ENCODE assay signal across 1 cellular context in the genomic region with DNA sequence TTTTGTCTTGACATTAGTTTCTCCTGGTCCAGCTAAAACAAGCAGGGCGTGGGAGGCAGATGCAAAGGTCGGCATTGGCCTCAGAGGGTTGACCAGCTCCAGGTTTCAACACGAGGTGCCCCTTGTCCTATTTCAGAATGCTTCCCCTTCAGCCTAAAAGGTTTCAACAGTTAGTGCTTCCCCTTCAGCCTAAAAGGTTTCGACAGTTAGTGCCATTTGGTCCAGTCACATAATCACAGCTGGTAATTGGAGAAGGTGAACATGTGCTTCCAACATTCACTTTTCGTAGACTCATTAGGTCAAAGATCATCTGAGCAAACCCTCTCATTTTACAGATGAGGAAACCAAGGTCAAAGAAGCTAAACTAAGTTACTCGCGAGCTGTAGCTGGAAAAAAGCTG.
TF ChIP-seq lines count a peak whose summit lies in the region.

No MANE protein-coding gene starts in this region.

TF ChIP-seq in HepG2, 621 proteins besides CTCF, POLR2A, EP300 and RAD21 (continued from another document and continues in another):
- TF ChIP-seq, protein P1, sequence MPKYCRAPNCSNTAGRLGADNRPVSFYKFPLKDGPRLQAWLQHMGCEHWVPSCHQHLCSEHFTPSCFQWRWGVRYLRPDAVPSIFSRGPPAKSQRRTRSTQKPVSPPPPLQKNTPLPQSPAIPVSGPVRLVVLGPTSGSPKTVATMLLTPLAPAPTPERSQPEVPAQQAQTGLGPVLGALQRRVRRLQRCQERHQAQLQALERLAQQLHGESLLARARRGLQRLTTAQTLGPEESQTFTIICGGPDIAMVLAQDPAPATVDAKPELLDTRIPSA (CRISPR knock-in tag; IDR thresholded peaks at IDR 0.05; ENCODE audit: borderline replicate concordance): no peak
- TF ChIP-seq CREB1 (IDR thresholded peaks at IDR 0.05) (no peak), CREB1 (CRISPR knock-in tag; IDR thresholded peaks at IDR 0.05) (no peak), HDAC2 (CRISPR knock-in tag; IDR thresholded peaks at IDR 0.05) (peak; percentile 14; the same call in 1 of the 2 replicates), SIX4 (CRISPR knock-in tag; IDR thresholded peaks at IDR 0.05) (peak; percentile 80), ZSCAN29 (CRISPR knock-in tag; conservative IDR thresholded peaks at IDR 0.05) (no peak), JUN (CRISPR knock-in tag; IDR thresholded peaks at IDR 0.05) (no peak), ZNF329 (CRISPR knock-in tag; IDR thresholded peaks at IDR 0.05; ENCODE audit: low read depth) (no peak), ZNF543 (CRISPR knock-in tag; IDR thresholded peaks at IDR 0.05) (no peak), RCOR2 (CRISPR knock-in tag; IDR thresholded peaks at IDR 0.05) (peak; percentile 49; the same call in 1 of the 2 replicates), ZNF7 (CRISPR knock-in tag; IDR thresholded peaks at IDR 0.05) (no peak), ADNP (CRISPR knock-in tag; IDR thresholded peaks at IDR 0.05) (no peak), ZSCAN20 (CRISPR knock-in tag; IDR thresholded peaks at IDR 0.05; ENCODE audit: borderline replicate concordance) (no peak), ZMYM3 (CRISPR knock-in tag; IDR thresholded peaks at IDR 0.05) (peak; percentile 38; the same call in 1 of the 2 replicates), NR2F6 (IDR thresholded peaks at IDR 0.05) (no peak), NR2F6 (CRISPR knock-in tag; IDR thresholded peaks at IDR 0.05) (peak; percentile 33; the same call in 1 of the 2 replicates), HNF4A (CRISPR knock-in tag; IDR thresholded peaks at IDR 0.05) (peak; percentile 77), RFXANK (CRISPR knock-in tag; IDR thresholded peaks at IDR 0.05) (no peak), FIP1L1 (IDR thresholded peaks at IDR 0.05; ENCODE audit: borderline replicate concordance, insufficient read depth, low read depth, low read length) (no peak), NFKB2 (CRISPR knock-in tag; IDR thresholded peaks at IDR 0.05; ENCODE audit: borderline replicate concordance) (no peak), RARA (CRISPR knock-in tag; IDR thresholded peaks at IDR 0.05) (0 out of 2 replicates have a peak, but pooled peaks have one; percentile 20), ZNF335 (CRISPR knock-in tag; IDR thresholded peaks at IDR 0.05) (no peak), ZMYM4 (CRISPR knock-in tag; IDR thresholded peaks at IDR 0.05) (peak; percentile 56), ZNF737 (CRISPR knock-in tag; IDR thresholded peaks at IDR 0.05; ENCODE audit: borderline replicate concordance) (no peak), RFX3 (CRISPR knock-in tag; IDR thresholded peaks at IDR 0.05) (no peak), PCBP2 (optimal IDR thresholded peaks at IDR 0.05; ENCODE audit: low read depth, low read length, poor library complexity, severe bottlenecking) (no peak), SATB2 (CRISPR knock-in tag; IDR thresholded peaks at IDR 0.05) (no peak), ZNF83 (CRISPR knock-in tag; IDR thresholded peaks at IDR 0.05; ENCODE audit: borderline replicate concordance) (no peak), ZNF354B (CRISPR knock-in tag; IDR thresholded peaks at IDR 0.05) (no peak), MEIS1 (CRISPR knock-in tag; IDR thresholded peaks at IDR 0.05; ENCODE audit: borderline replicate concordance) (no peak), CEBPB (IDR thresholded peaks at IDR 0.05; ENCODE audit: borderline replicate concordance, low read depth, low read length) (peak; percentile 19; the same call in 1 of the 2 replicates), SAP130 (CRISPR knock-in tag; IDR thresholded peaks at IDR 0.05; ENCODE audit: low read depth) (0 out of 2 replicates have a peak, but pooled peaks have one; percentile 12)
- TF ChIP-seq, protein P2, sequence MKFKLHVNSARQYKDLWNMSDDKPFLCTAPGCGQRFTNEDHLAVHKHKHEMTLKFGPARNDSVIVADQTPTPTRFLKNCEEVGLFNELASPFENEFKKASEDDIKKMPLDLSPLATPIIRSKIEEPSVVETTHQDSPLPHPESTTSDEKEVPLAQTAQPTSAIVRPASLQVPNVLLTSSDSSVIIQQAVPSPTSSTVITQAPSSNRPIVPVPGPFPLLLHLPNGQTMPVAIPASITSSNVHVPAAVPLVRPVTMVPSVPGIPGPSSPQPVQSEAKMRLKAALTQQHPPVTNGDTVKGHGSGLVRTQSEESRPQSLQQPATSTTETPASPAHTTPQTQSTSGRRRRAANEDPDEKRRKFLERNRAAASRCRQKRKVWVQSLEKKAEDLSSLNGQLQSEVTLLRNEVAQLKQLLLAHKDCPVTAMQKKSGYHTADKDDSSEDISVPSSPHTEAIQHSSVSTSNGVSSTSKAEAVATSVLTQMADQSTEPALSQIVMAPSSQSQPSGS (CRISPR knock-in tag; IDR thresholded peaks at IDR 0.05): no peak
- TF ChIP-seq, protein P3, sequence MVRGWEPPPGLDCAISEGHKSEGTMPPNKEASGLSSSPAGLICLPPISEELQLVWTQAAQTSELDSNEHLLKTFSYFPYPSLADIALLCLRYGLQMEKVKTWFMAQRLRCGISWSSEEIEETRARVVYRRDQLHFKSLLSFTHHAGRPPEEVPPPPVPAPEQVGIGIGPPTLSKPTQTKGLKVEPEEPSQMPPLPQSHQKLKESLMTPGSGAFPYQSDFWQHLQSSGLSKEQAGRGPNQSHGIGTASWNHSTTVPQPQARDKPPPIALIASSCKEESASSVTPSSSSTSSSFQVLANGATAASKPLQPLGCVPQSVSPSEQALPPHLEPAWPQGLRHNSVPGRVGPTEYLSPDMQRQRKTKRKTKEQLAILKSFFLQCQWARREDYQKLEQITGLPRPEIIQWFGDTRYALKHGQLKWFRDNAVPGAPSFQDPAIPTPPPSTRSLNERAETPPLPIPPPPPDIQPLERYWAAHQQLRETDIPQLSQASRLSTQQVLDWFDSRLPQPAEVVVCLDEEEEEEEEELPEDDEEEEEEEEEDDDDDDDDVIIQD (CRISPR knock-in tag; IDR thresholded peaks at IDR 0.05; ENCODE audit: low read depth): peak; percentile 51; the same call in 1 of the 2 replicates
- TF ChIP-seq, protein P4, sequence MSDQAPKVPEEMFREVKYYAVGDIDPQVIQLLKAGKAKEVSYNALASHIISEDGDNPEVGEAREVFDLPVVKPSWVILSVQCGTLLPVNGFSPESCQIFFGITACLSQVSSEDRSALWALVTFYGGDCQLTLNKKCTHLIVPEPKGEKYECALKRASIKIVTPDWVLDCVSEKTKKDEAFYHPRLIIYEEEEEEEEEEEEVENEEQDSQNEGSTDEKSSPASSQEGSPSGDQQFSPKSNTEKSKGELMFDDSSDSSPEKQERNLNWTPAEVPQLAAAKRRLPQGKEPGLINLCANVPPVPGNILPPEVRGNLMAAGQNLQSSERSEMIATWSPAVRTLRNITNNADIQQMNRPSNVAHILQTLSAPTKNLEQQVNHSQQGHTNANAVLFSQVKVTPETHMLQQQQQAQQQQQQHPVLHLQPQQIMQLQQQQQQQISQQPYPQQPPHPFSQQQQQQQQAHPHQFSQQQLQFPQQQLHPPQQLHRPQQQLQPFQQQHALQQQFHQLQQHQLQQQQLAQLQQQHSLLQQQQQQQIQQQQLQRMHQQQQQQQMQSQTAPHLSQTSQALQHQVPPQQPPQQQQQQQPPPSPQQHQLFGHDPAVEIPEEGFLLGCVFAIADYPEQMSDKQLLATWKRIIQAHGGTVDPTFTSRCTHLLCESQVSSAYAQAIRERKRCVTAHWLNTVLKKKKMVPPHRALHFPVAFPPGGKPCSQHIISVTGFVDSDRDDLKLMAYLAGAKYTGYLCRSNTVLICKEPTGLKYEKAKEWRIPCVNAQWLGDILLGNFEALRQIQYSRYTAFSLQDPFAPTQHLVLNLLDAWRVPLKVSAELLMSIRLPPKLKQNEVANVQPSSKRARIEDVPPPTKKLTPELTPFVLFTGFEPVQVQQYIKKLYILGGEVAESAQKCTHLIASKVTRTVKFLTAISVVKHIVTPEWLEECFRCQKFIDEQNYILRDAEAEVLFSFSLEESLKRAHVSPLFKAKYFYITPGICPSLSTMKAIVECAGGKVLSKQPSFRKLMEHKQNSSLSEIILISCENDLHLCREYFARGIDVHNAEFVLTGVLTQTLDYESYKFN (CRISPR knock-in tag; conservative IDR thresholded peaks at IDR 0.05): peak; percentile 49
- TF ChIP-seq, protein P5, sequence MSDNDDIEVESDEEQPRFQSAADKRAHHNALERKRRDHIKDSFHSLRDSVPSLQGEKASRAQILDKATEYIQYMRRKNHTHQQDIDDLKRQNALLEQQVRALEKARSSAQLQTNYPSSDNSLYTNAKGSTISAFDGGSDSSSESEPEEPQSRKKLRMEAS (IDR thresholded peaks at IDR 0.05): 0 out of 2 replicates have a peak, but pooled peaks have one; percentile 54
- TF ChIP-seq, protein P6, sequence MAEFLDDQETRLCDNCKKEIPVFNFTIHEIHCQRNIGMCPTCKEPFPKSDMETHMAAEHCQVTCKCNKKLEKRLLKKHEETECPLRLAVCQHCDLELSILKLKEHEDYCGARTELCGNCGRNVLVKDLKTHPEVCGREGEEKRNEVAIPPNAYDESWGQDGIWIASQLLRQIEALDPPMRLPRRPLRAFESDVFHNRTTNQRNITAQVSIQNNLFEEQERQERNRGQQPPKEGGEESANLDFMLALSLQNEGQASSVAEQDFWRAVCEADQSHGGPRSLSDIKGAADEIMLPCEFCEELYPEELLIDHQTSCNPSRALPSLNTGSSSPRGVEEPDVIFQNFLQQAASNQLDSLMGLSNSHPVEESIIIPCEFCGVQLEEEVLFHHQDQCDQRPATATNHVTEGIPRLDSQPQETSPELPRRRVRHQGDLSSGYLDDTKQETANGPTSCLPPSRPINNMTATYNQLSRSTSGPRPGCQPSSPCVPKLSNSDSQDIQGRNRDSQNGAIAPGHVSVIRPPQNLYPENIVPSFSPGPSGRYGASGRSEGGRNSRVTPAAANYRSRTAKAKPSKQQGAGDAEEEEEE (CRISPR knock-in tag; IDR thresholded peaks at IDR 0.05; ENCODE audit: borderline replicate concordance): no peak
- TF ChIP-seq, protein P7, sequence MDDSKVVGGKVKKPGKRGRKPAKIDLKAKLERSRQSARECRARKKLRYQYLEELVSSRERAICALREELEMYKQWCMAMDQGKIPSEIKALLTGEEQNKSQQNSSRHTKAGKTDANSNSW (CRISPR knock-in tag; IDR thresholded peaks at IDR 0.05; ENCODE audit: borderline replicate concordance): no peak
- TF ChIP-seq, protein P8, sequence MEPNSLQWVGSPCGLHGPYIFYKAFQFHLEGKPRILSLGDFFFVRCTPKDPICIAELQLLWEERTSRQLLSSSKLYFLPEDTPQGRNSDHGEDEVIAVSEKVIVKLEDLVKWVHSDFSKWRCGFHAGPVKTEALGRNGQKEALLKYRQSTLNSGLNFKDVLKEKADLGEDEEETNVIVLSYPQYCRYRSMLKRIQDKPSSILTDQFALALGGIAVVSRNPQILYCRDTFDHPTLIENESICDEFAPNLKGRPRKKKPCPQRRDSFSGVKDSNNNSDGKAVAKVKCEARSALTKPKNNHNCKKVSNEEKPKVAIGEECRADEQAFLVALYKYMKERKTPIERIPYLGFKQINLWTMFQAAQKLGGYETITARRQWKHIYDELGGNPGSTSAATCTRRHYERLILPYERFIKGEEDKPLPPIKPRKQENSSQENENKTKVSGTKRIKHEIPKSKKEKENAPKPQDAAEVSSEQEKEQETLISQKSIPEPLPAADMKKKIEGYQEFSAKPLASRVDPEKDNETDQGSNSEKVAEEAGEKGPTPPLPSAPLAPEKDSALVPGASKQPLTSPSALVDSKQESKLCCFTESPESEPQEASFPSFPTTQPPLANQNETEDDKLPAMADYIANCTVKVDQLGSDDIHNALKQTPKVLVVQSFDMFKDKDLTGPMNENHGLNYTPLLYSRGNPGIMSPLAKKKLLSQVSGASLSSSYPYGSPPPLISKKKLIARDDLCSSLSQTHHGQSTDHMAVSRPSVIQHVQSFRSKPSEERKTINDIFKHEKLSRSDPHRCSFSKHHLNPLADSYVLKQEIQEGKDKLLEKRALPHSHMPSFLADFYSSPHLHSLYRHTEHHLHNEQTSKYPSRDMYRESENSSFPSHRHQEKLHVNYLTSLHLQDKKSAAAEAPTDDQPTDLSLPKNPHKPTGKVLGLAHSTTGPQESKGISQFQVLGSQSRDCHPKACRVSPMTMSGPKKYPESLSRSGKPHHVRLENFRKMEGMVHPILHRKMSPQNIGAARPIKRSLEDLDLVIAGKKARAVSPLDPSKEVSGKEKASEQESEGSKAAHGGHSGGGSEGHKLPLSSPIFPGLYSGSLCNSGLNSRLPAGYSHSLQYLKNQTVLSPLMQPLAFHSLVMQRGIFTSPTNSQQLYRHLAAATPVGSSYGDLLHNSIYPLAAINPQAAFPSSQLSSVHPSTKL (CRISPR knock-in tag; IDR thresholded peaks at IDR 0.05): 0 out of 2 replicates have a peak, but pooled peaks have one; percentile 20
- TF ChIP-seq, protein P9, sequence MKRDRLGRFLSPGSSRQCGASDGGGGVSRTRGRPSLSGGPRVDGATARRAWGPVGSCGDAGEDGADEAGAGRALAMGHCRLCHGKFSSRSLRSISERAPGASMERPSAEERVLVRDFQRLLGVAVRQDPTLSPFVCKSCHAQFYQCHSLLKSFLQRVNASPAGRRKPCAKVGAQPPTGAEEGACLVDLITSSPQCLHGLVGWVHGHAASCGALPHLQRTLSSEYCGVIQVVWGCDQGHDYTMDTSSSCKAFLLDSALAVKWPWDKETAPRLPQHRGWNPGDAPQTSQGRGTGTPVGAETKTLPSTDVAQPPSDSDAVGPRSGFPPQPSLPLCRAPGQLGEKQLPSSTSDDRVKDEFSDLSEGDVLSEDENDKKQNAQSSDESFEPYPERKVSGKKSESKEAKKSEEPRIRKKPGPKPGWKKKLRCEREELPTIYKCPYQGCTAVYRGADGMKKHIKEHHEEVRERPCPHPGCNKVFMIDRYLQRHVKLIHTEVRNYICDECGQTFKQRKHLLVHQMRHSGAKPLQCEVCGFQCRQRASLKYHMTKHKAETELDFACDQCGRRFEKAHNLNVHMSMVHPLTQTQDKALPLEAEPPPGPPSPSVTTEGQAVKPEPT (CRISPR knock-in tag; IDR thresholded peaks at IDR 0.05; ENCODE audit: low read depth): no peak
- TF ChIP-seq, protein P10, sequence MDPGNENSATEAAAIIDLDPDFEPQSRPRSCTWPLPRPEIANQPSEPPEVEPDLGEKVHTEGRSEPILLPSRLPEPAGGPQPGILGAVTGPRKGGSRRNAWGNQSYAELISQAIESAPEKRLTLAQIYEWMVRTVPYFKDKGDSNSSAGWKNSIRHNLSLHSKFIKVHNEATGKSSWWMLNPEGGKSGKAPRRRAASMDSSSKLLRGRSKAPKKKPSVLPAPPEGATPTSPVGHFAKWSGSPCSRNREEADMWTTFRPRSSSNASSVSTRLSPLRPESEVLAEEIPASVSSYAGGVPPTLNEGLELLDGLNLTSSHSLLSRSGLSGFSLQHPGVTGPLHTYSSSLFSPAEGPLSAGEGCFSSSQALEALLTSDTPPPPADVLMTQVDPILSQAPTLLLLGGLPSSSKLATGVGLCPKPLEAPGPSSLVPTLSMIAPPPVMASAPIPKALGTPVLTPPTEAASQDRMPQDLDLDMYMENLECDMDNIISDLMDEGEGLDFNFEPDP (CRISPR knock-in tag; conservative IDR thresholded peaks at IDR 0.05): 0 out of 2 replicates have a peak, but pooled peaks have one; percentile 51
- TF ChIP-seq, protein P11, sequence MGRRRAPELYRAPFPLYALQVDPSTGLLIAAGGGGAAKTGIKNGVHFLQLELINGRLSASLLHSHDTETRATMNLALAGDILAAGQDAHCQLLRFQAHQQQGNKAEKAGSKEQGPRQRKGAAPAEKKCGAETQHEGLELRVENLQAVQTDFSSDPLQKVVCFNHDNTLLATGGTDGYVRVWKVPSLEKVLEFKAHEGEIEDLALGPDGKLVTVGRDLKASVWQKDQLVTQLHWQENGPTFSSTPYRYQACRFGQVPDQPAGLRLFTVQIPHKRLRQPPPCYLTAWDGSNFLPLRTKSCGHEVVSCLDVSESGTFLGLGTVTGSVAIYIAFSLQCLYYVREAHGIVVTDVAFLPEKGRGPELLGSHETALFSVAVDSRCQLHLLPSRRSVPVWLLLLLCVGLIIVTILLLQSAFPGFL (CRISPR knock-in tag; IDR thresholded peaks at IDR 0.05): no peak
